In the genomic region with DNA sequence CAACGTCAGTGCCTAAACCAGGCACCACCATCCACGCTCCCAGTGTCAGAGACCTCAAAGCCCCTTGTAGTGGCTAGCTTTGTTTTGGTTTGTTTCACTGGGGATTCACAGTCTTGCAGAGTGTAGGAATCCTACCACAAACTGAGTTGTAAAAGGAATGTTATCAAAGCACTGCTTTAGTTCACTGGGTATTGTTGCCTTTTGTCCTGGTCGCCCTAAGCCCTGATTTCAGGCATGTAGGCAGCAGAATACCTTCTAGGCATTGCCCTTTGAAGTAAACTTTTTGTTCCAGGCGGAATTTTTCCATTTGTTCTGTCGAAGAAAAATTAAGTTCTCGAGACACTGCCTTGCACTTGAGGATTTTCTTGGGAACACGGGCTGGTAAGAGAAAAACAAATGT, we compare ENCODE assay signal across 20 cellular contexts.
"Had no signal": no experiment of that assay in that cellular context is flagged by ENCODE, and none has a peak within 500 bp of the region (broad histone marks: within the 10 kb centered on the region; RNA-seq: fewer than 3 reads in every experiment).

No MANE protein-coding gene starts in this region.

- H3K4me3 ChIP-seq: K562 had no signal

- H3K4me2 ChIP-seq: KMS-11, SK-N-SH had no signal

- H3K9ac ChIP-seq: KMS-11, SK-N-SH had no signal

- H3K4me1 Mint-ChIP-seq: IgD-negative memory B cell had no signal

- DNase-seq: Kasumi-1, MM.1S, NCI-H1092 treated with DMSO at 0.1 percent for 48 hours, NCI-H1436, NCI-H187, NCI-H2029, NCI-H2081 treated with DMSO at 0.1 percent for 48 hours, NCI-H2171, NCI-H226, NCI-H446, NCI-H510A, NCI-H524 treated with DMSO at 0.1 percent for 48 hours, NCI-H69, NCI-H774, SHP77, SK-N-SH had no signal

- ATAC-seq: K562 had no signal

- H3K9me3 ChIP-seq: SK-N-SH had no signal

- H3K9me3 Mint-ChIP-seq: IgD-negative memory B cell had no signal

- H3K27me3 Mint-ChIP-seq: IgD-negative memory B cell had no signal

- H3K27ac Mint-ChIP-seq: IgD-negative memory B cell had no signal

- H3K36me3 Mint-ChIP-seq: IgD-negative memory B cell had no signal

- H3K27ac ChIP-seq: KMS-11, RWPE1 had no signal
